In genomic region chr4:48986654-48987164, GRCh38 we compare ENCODE assay signal across 30 cellular contexts. TPM values are rescaled to one million over a fixed set of nuclear protein-coding genes. Genes with fewer than 3 reads are reported as not detected.
DNase-seq lines count a peak whose midpoint lies in the region; ATAC-seq, FAIRE-seq and TF ChIP-seq lines count a peak whose summit lies in the region.
"Had no signal": no experiment of that assay in that cellular context is flagged by ENCODE, and none has a peak within 500 bp of the region (broad histone marks: within the 10 kb centered on the region; RNA-seq: fewer than 3 reads in every experiment).

No MANE protein-coding gene starts in this region.

- no peak overlapping the region for H2BK20ac ChIP-seq in H1 (ENCODE audit: low read length)

- 80% methylated on average over 27 of the region's 27 CpGs; no CpG with 5 or more reads in 1 of the 2 experiments for WGBS in H1 (ENCODE audit: extremely low coverage in 1 of 2, insufficient coverage in 1 of 2, insufficient read length in 1 of 2, insufficient replicate concordance in 2 of 2, low coverage in 1 of 2, low lambda C conversion rate in 2 of 2, missing lambda C conversion rate in 1 of 2), 2 experiments

- no peak overlapping the region for H4K5ac ChIP-seq in H1 (ENCODE audit: insufficient read length, low read depth, low read length)

- no peak overlapping the region for H3K4me3 Mint-ChIP-seq in activated T-helper 1 cell treated with anti-CD3 and anti-CD28 coated beads, Interleukin-12 subunit alpha, Interleukin-12 subunit beta, Interleukin-2, Interleukin-4 antibody, amounts not matched to agents 30 ng/mL and 10 ng/mL and 1 ng/mL, durations not matched to agents 14 hours and 24 hours and 36 hours
- H3K4me3 Mint-ChIP-seq: activated naive CD8-positive, alpha-beta T cell; activated T-helper 17 cell treated with anti-CD3 and anti-CD28 coated beads, Interleukin-2, amount 50 U/mL, for 72 hours; central memory CD8-positive, alpha-beta T cell; stimulated activated naive B cell treated with anti-CD40 and anti-IgM and Interleukin-4, amounts not matched to agents 10 μg/mL and 1 μg/mL and 100 μg/mL, for 72 hours had no signal

- H3K36me3 Mint-ChIP-seq in activated T-helper 1 cell treated with anti-CD3 and anti-CD28 coated beads, Interleukin-12 subunit alpha, Interleukin-12 subunit beta, Interleukin-2, Interleukin-4 antibody, amounts not matched to agents 30 ng/mL and 10 ng/mL and 1 ng/mL, durations not matched to agents 14 hours and 24 hours and 36 hours (ENCODE audit: low read depth), result no peaks in the 10 kb centered on the region
- H3K36me3 Mint-ChIP-seq: activated naive CD8-positive, alpha-beta T cell; stimulated activated naive B cell treated with anti-CD40 and anti-IgM and Interleukin-4, amounts not matched to agents 10 μg/mL and 1 μg/mL and 100 μg/mL, for 72 hours had no signal

- TF ChIP-seq CTCF in H1 (IDR thresholded peaks at IDR 0.05; ENCODE audit: control extremely low read depth in 1 of 3, insufficient read depth in 1 of 3, low read depth in 1 of 3, low read length in 3 of 3) (no peak), kidney (IDR thresholded peaks at IDR 0.05; ENCODE audit: borderline replicate concordance, extremely low read depth, insufficient read depth) (no peak), tibial artery (IDR thresholded peaks at IDR 0.05) (no peak)

- no peak overlapping the region for H3K14ac ChIP-seq in H1 (ENCODE audit: insufficient read length)

- intact Hi-C loops in kidney (cut with DNase I), result no loop called here
- intact Hi-C loops in activated T-helper 1 cell treated with anti-CD3 and anti-CD28 coated beads, Interleukin-12 subunit alpha, Interleukin-12 subunit beta, Interleukin-2, Interleukin-4 antibody, amounts not matched to agents 30 ng/mL and 10 ng/mL and 1 ng/mL, durations not matched to agents 14 hours and 24 hours and 36 hours (cut with micrococcal nuclease), result no loop called here
- intact Hi-C loops in tibial artery (cut with DNase I; ENCODE audit: low total_unique reads), result no loop called here

- POLR2A ChIA-PET in H1 (lab: Charles Lee; ENCODE audit: partially characterized antibody), result no interaction called here

- no peak overlapping the region for H2BK15ac ChIP-seq in H1 (ENCODE audit: low read length)

- no peak overlapping the region for H3K18ac ChIP-seq in H1 (ENCODE audit: extremely low read depth, low read length)

- H3K9me3 ChIP-seq in HUES6 (ENCODE audit: control insufficient read depth, insufficient read depth, low read depth, low read length) (no peaks in the 10 kb centered on the region), H1 (ENCODE audit: insufficient read depth in 2 of 2, low read depth in 1 of 2, low read length in 1 of 2) (peaks cover 0 to 5% of the 10 kb centered on the region in 2 experiments; a peak in 1 of 4 replicates), kidney (ENCODE audit: control insufficient read depth in 1 of 2, low read length in 2 of 2) (no peaks in the 10 kb centered on the region), tibial artery (peaks cover 0 to 5% (median 0%) of the 10 kb centered on the region in 3 donors)
- H3K9me3 ChIP-seq: ascending aorta, thoracic aorta had no signal

- H3K4me1 ChIP-seq in HUES6 (ENCODE audit: control insufficient read depth, insufficient read depth, low read length), result no peaks in the 10 kb centered on the region; the same call in 1 of the 2 replicates
- no peaks in the 10 kb centered on the region; a peak in 1 of 7 replicates for H3K4me1 ChIP-seq in H1 (replicated peaks in 1 of 4; ENCODE audit: control insufficient read depth in 3 of 4, insufficient read depth in 4 of 4, low read length in 3 of 4)
- no peaks in the 10 kb centered on the region for H3K4me1 ChIP-seq in kidney (ENCODE audit: control insufficient read depth in 1 of 2, insufficient read depth in 1 of 2, low read depth in 1 of 2, low read length in 2 of 2)
- H3K4me1 ChIP-seq in rectal smooth muscle tissue (ENCODE audit: control insufficient read depth, insufficient read depth, low read length), result no peaks in the 10 kb centered on the region
- H3K4me1 ChIP-seq in tibial artery, result peaks cover 0 to 10% (median 9%) of the 10 kb centered on the region in 4 donors
- H3K4me1 ChIP-seq: BLaER1 treated with 17β-estradiol and CSF1 and Interleukin-3, amounts not matched to agents 10 nM and 100 nM had no signal

- H3K23me2 ChIP-seq in H1 (ENCODE audit: low read depth, low read length), result peaks cover 9% of the 10 kb centered on the region; the same call in 1 of the 2 replicates

- FAIRE-seq in H1 (lab: Jason Lieb, UNC) (no peak), kidney (lab: Jason Lieb, UNC) (no peak)
- FAIRE-seq: GM12891 had no signal

- no peak overlapping the region for H3K23ac ChIP-seq in H1 (ENCODE audit: insufficient read length)

- no peak for TF ChIP-seq RAD21 in H1 (IDR thresholded peaks at IDR 0.05 in 1 of 2, conservative IDR thresholded peaks at IDR 0.05 in 1 of 2; ENCODE audit: low read depth in 2 of 2, low read length in 2 of 2)

- no peak overlapping the region for H3K9ac ChIP-seq in HUES6 (ENCODE audit: low read length)
- no peak overlapping the region for H3K9ac ChIP-seq in H1 (replicated peaks in 1 of 4; ENCODE audit: extremely low read depth in 1 of 4, low read depth in 3 of 4, low read length in 3 of 4)
- H3K9ac ChIP-seq in kidney (ENCODE audit: low read length in 2 of 2), result no peak overlapping the region
- no peak overlapping the region for H3K9ac ChIP-seq in rectal smooth muscle tissue (ENCODE audit: low read length)
- H3K9ac ChIP-seq: BLaER1 treated with 17β-estradiol and CSF1 and Interleukin-3, amounts not matched to agents 10 nM and 100 nM had no signal

- H4K91ac ChIP-seq in H1 (replicated peaks; ENCODE audit: insufficient read length, low read length), result no peak overlapping the region

- ATAC-seq in HG02981 (IDR thresholded peaks at IDR 0.05; ENCODE audit: unreplicated experiment), result no peak
- ATAC-seq: activated T-helper 17 cell treated with anti-CD3 and anti-CD28 coated beads, Interleukin-2, amount 50 U/mL, for 72 hours had no signal

- H4K8ac ChIP-seq in H1 (ENCODE audit: extremely low read depth, insufficient read depth, low read length), result peak overlapping the region; percentile 51; the same call in 1 of the 2 replicates

- H3K27me3 ChIP-seq in HUES6 (ENCODE audit: control insufficient read depth, insufficient read depth, low read length) (peaks cover 51% of the 10 kb centered on the region), H1 (replicated peaks in 1 of 4; ENCODE audit: control insufficient read depth in 3 of 4, extremely low read depth in 1 of 4, insufficient read depth in 3 of 4, low read length in 3 of 4) (peaks cover 0 to 36% (median 20%) of the 10 kb centered on the region in 4 experiments; a peak in 6 of 7 replicates), rectal smooth muscle tissue (ENCODE audit: control insufficient read depth, insufficient read depth, low read length) (no peaks in the 10 kb centered on the region), tibial artery (peaks cover 0 to 39% of the 10 kb centered on the region in 2 donors)
- H3K27me3 ChIP-seq: ascending aorta; BLaER1 treated with 17β-estradiol and CSF1 and Interleukin-3, amounts not matched to agents 10 nM and 100 nM had no signal

- no peaks in the 10 kb centered on the region for H3K9me3 Mint-ChIP-seq in activated T-helper 1 cell treated with anti-CD3 and anti-CD28 coated beads, Interleukin-12 subunit alpha, Interleukin-12 subunit beta, Interleukin-2, Interleukin-4 antibody, amounts not matched to agents 30 ng/mL and 10 ng/mL and 1 ng/mL, durations not matched to agents 14 hours and 24 hours and 36 hours
- H3K9me3 Mint-ChIP-seq: activated T-helper 17 cell treated with anti-CD3 and anti-CD28 coated beads, Interleukin-2, amount 50 U/mL, for 72 hours had no signal

- no peaks in the 10 kb centered on the region for H3K79me1 ChIP-seq in H1 (ENCODE audit: low read depth, low read length)

- DNase-seq in H1 (ENCODE audit: low read depth in 1 of 2, low spot score in 2 of 2) (no peak), kidney (no peak), NCI-H2227 treated with DMSO at 0.1 percent for 48 hours (lab: John Stamatoyannopoulos, UW) (no peak), tibial artery (no peak)
- no peak for DNase-seq in activated T-helper 1 cell treated with anti-CD3 and anti-CD28 coated beads, Interleukin-12 subunit alpha, Interleukin-12 subunit beta, Interleukin-2, Interleukin-4 antibody, amounts not matched to agents 30 ng/mL and 10 ng/mL and 1 ng/mL, durations not matched to agents 14 hours and 24 hours and 36 hours (ENCODE audit: low spot score)
- DNase-seq: activated CD4-positive, alpha-beta T cell treated with anti-CD3 and anti-CD28 coated beads, Interleukin-2, amount 50 U/mL, for 1 hour; heart right ventricle; IMR-90; NCI-H1105; NCI-H2029 treated with DMSO at 0.1 percent for 48 hours; spleen; stimulated activated CD4-positive, alpha-beta T cell treated with anti-CD3 and anti-CD28 coated beads, Interleukin-4, amount 100 ng/mL, for 1 hour; stimulated activated naive B cell treated with anti-CD40 and anti-IgM and Interleukin-4, amounts not matched to agents 10 μg/mL and 1 μg/mL and 100 μg/mL, for 72 hours; T-helper 2 cell had no signal

- CTCF ChIA-PET in H1 (lab: Charles Lee; ENCODE audit: partially characterized antibody), result no interaction called here

- H2AFZ ChIP-seq in H1 (ENCODE audit: low read length), result peak overlapping the region; percentile 86; the same call in 1 of the 2 replicates

- H2BK12ac ChIP-seq in H1 (ENCODE audit: low read depth, low read length), result no peak overlapping the region

- H2AK5ac ChIP-seq in H1 (ENCODE audit: low read depth, low read length), result no peak overlapping the region

- H3K27ac ChIP-seq in HUES6 (ENCODE audit: low read depth, low read length) (no peak overlapping the region), H1 (ENCODE audit: low read depth, low read length) (no peak overlapping the region), kidney (ENCODE audit: low read depth in 2 of 2, low read length in 2 of 2) (peak overlapping the region; percentile 51 to 64), rectal smooth muscle tissue (ENCODE audit: low read depth, low read length) (no peak overlapping the region), tibial artery (no peak overlapping the region)
- H3K27ac ChIP-seq: ascending aorta; BLaER1 treated with 17β-estradiol and CSF1 and Interleukin-3, amounts not matched to agents 10 nM and 100 nM; heart right ventricle; HL-60; SK-N-MC; spleen; thoracic aorta had no signal

- H3K27me3 Mint-ChIP-seq in activated T-helper 1 cell treated with anti-CD3 and anti-CD28 coated beads, Interleukin-12 subunit alpha, Interleukin-12 subunit beta, Interleukin-2, Interleukin-4 antibody, amounts not matched to agents 30 ng/mL and 10 ng/mL and 1 ng/mL, durations not matched to agents 14 hours and 24 hours and 36 hours (ENCODE audit: insufficient read depth), result peaks cover 29% of the 10 kb centered on the region

- TF ChIP-seq POLR2A in H1 (IDR thresholded peaks at IDR 0.05; ENCODE audit: control extremely low read depth in 1 of 2, low read depth in 2 of 2, low read length in 2 of 2), result no peak

- TF ChIP-seq EP300 in H1 (IDR thresholded peaks at IDR 0.05; ENCODE audit: borderline replicate concordance in 1 of 2, low read depth in 2 of 2, low read length in 2 of 2), result no peak

- H3K36me3 ChIP-seq in HUES6 (ENCODE audit: control insufficient read depth, insufficient read depth, low read length) (no peaks in the 10 kb centered on the region), H1 (ENCODE audit: control insufficient read depth in 2 of 4, insufficient read depth in 4 of 4, low read length in 3 of 4) (no peaks in the 10 kb centered on the region), kidney (ENCODE audit: control insufficient read depth in 1 of 2, insufficient read depth in 2 of 2, low read length in 2 of 2) (no peaks in the 10 kb centered on the region), rectal smooth muscle tissue (ENCODE audit: control insufficient read depth, insufficient read depth, low read length) (no peaks in the 10 kb centered on the region), tibial artery (no peaks in the 10 kb centered on the region)
- H3K36me3 ChIP-seq: ascending aorta; BLaER1 treated with 17β-estradiol and CSF1 and Interleukin-3, amounts not matched to agents 10 nM and 100 nM; heart right ventricle; spleen; thoracic aorta had no signal

- H3K4me3 ChIP-seq in HUES6 (ENCODE audit: low read depth, low read length) (peak overlapping the region; percentile 66), H1 (ENCODE audit: extremely low read depth in 1 of 4, insufficient read depth in 2 of 4, low read depth in 3 of 4, low read length in 4 of 4) (peak overlapping the region in 3 of 4 experiments; percentile 30 to 59 (median 53); a peak in 5 of 8 replicates), kidney (ENCODE audit: low read length in 2 of 2) (peak overlapping the region; percentile 36 to 49), rectal smooth muscle tissue (ENCODE audit: low read length) (peak overlapping the region; percentile 45), tibial artery (no peak overlapping the region)
- H3K4me3 ChIP-seq: BLaER1 treated with 17β-estradiol and CSF1 and Interleukin-3, amounts not matched to agents 10 nM and 100 nM; SK-N-MC had no signal

- no peak overlapping the region for H3K4ac ChIP-seq in H1 (replicated peaks; ENCODE audit: insufficient read length, low read depth, low read length)

- H3K27ac Mint-ChIP-seq in activated T-helper 1 cell treated with anti-CD3 and anti-CD28 coated beads, Interleukin-12 subunit alpha, Interleukin-12 subunit beta, Interleukin-2, Interleukin-4 antibody, amounts not matched to agents 30 ng/mL and 10 ng/mL and 1 ng/mL, durations not matched to agents 14 hours and 24 hours and 36 hours, result no peak overlapping the region
- H3K27ac Mint-ChIP-seq: activated naive CD8-positive, alpha-beta T cell; activated T-helper 17 cell treated with anti-CD3 and anti-CD28 coated beads, Interleukin-2, amount 50 U/mL, for 72 hours; stimulated activated naive B cell treated with anti-CD40 and anti-IgM and Interleukin-4, amounts not matched to agents 10 μg/mL and 1 μg/mL and 100 μg/mL, for 72 hours had no signal

- no peak overlapping the region for H3K56ac ChIP-seq in H1 (replicated peaks; ENCODE audit: insufficient read length, low read depth, low read length)

- H2BK120ac ChIP-seq in H1 (replicated peaks; ENCODE audit: low read depth, low read length), result no peak overlapping the region

- no peak overlapping the region for H2BK5ac ChIP-seq in H1 (ENCODE audit: low read depth, low read length)

- peak overlapping the region; percentile 73 to 77 for H3K4me2 ChIP-seq in H1 (ENCODE audit: insufficient read depth in 1 of 2, low read depth in 2 of 2, low read length in 2 of 2)
- H3K4me2 ChIP-seq: BLaER1 treated with 17β-estradiol and CSF1 and Interleukin-3, amounts not matched to agents 10 nM and 100 nM had no signal

- no peaks in the 10 kb centered on the region for H3K79me2 ChIP-seq in H1 (ENCODE audit: control insufficient read depth in 1 of 2, insufficient read depth in 2 of 2, low read length in 2 of 2)

- H3K4me1 Mint-ChIP-seq in activated T-helper 1 cell treated with anti-CD3 and anti-CD28 coated beads, Interleukin-12 subunit alpha, Interleukin-12 subunit beta, Interleukin-2, Interleukin-4 antibody, amounts not matched to agents 30 ng/mL and 10 ng/mL and 1 ng/mL, durations not matched to agents 14 hours and 24 hours and 36 hours (ENCODE audit: low read depth), result no peaks in the 10 kb centered on the region
- H3K4me1 Mint-ChIP-seq: activated T-helper 17 cell treated with anti-CD3 and anti-CD28 coated beads, Interleukin-2, amount 50 U/mL, for 72 hours; central memory CD8-positive, alpha-beta T cell; stimulated activated naive B cell treated with anti-CD40 and anti-IgM and Interleukin-4, amounts not matched to agents 10 μg/mL and 1 μg/mL and 100 μg/mL, for 72 hours had no signal

- no peaks in the 10 kb centered on the region for H4K20me1 ChIP-seq in H1 (replicated peaks in 1 of 2; ENCODE audit: control insufficient read depth in 1 of 2, insufficient read depth in 2 of 2, low read length in 2 of 2)
- H4K20me1 ChIP-seq: BLaER1 treated with 17β-estradiol and CSF1 and Interleukin-3, amounts not matched to agents 10 nM and 100 nM had no signal

RNA-seq across cellular contexts. Expression of gene CWH43, which starts 0.6 kb away (rescaled TPM):
- total RNA-seq in H1 (2021; fragmentation: NEBNext Ultra II Directional; extraction: Animal tissue kit (Norgen Biotek cat#: 25700)), result not detected in 2 replicates
- not detected in 2 replicates for polyA plus RNA-seq in H1 (2011; rRNA removed)
- polyA plus RNA-seq in H1 (2011; cell fraction: cytosol; rRNA removed), result not detected
- polyA plus RNA-seq in H1 (2011; cell fraction: nucleus; rRNA removed), result not detected
- not detected in 4 replicates for polyA plus RNA-seq in H1 (2012, experiment 1 of 2)
- polyA plus RNA-seq in H1 (2012, experiment 2 of 2), result not detected
- polyA plus RNA-seq in H1 (2013, experiment 1 of 2), result not detected
- polyA plus RNA-seq in H1 (2013, experiment 2 of 2), result not detected
- polyA minus RNA-seq in H1 (2011; rRNA and poly(A)+ RNA removed), result not detected in 2 replicates
- not detected for polyA minus RNA-seq in H1 (2011; cell fraction: cytosol; rRNA and poly(A)+ RNA removed)
- polyA minus RNA-seq in H1 (2011; cell fraction: nucleus; rRNA and poly(A)+ RNA removed), result not detected
- 2.4 TPM for total RNA-seq in kidney
- polyA plus RNA-seq in kidney (ENCODE audit: insufficient read depth, low read depth, low replicate concordance), result 15.8 TPM
- total RNA-seq in activated T-helper 1 cell treated with anti-CD3 and anti-CD28 coated beads, Interleukin-12 subunit alpha, Interleukin-12 subunit beta, Interleukin-2, Interleukin-4 antibody, amounts not matched to agents 30 ng/mL and 10 ng/mL and 1 ng/mL, durations not matched to agents 14 hours and 24 hours and 36 hours, result not detected in 2 replicates
- total RNA-seq: activated T-helper 17 cell treated with anti-CD3 and anti-CD28 coated beads, Interleukin-2, amount 50 U/mL, for 72 hours; ascending aorta; H7; heart right ventricle; IMR-90; lung microvascular endothelial cell; osteoblast; spleen; thoracic aorta had no signal
- polyA plus RNA-seq: AG04450, heart right ventricle, IMR-90, spleen had no signal

Comparison
In these comparisons a context has a peak if more than half of its experiments do, and no peak if none do; other contexts are left out.
1. H3K27ac ChIP-seq: peak in kidney (2 of 2); none in HUES6 (single experiment), H1 (single experiment), rectal smooth muscle tissue (single experiment) and tibial artery (0 of 2).
2. H3K4me3 ChIP-seq: peak in HUES6 (single experiment), H1 (3 of 4), kidney (2 of 2) and rectal smooth muscle tissue (single experiment); none in tibial artery (0 of 2).